ENCODE assay signal across 12 cellular contexts in the genomic region with DNA sequence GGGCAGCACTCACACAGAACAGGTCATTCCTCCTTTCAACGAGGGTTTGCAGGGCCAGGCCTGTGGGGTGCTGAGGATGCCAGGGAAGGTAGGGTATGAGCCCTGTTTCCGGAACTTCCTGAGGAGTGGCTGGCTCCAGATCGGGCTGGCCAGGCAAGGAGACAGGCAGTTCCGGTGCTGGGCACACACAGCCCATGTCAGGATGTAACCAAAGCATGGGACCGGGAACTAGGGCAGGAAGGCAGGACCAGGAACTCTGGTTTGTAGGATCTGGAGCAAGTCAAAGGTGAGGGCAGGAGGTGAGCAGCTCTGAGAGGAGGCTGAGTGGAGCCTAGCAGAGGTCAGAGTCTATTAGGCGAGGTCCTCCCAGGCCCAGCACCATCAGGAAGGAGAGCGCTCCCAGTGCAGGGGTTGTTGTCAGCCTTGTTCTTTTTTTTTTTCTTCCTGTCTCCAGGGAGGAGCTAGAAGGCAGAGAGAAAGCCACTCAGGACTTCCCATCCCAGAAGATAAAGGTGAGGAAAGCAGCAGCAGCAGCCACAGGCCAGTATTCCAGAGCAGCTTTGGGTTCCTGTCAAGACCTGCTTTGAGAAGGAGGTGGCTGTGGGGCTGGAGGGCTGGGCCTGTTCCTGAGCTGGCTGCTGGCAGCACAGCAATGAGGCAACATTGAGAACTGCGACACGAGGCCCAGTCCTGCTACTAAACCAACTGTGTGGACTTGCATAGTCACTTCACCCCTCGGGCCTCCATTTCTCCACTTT. TPM values are rescaled to one million over a fixed set of nuclear protein-coding genes. Genes with fewer than 3 reads are reported as not detected.
DNase-seq lines count a peak whose midpoint lies in the region; ATAC-seq and TF ChIP-seq lines count a peak whose summit lies in the region.
"Had no signal": no experiment of that assay in that cellular context is flagged by ENCODE, and none has a peak within 500 bp of the region (broad histone marks: within the 10 kb centered on the region; RNA-seq: fewer than 3 reads in every experiment).

No MANE protein-coding gene starts in this region.

- H3K36me3 ChIP-seq in BE2C = no peaks in the 10 kb centered on the region
- H3K36me3 ChIP-seq in Loucy (ENCODE audit: insufficient read depth, low read length) = no peaks in the 10 kb centered on the region
- no peaks in the 10 kb centered on the region for H3K36me3 ChIP-seq in mesodermal cell (ENCODE audit: control insufficient read depth, insufficient read depth, low read length)

- no peak overlapping the region for H3K4me2 ChIP-seq in Loucy (ENCODE audit: low read depth, low read length, poor library complexity, severe bottlenecking)

- CTCF ChIA-PET in activated CD8-positive, alpha-beta T cell treated with anti-CD3 and anti-CD28 coated beads for 36 hours (lab: Charles Lee) = no interaction called here

- no peaks in the 10 kb centered on the region for H3K79me2 ChIP-seq in Loucy (ENCODE audit: insufficient read depth, low read length)

- H3K27ac Mint-ChIP-seq in activated CD8-positive, alpha-beta T cell treated with anti-CD3 and anti-CD28 coated beads for 36 hours = no peak overlapping the region
- H3K27ac Mint-ChIP-seq: activated naive CD8-positive, alpha-beta T cell treated with anti-CD3 and anti-CD28 coated beads, Interleukin-2, amount 10 ng/mL, durations not matched to agents 7 days and 5 days; T-helper 1 cell treated with Interleukin-12 subunit alpha and Interleukin-12 subunit beta and Interleukin-4 antibody, amounts not matched to agents 30 μg/mL and 1 μg/mL, for 36 hours had no signal

- TF ChIP-seq CTCF in BE2C (IDR thresholded peaks at IDR 0.05; ENCODE audit: low read depth, low read length) (no peak), Loucy (conservative IDR thresholded peaks at IDR 0.05; ENCODE audit: low read length) (no peak)
- TF ChIP-seq CTCF in activated CD8-positive, alpha-beta T cell treated with anti-CD3 and anti-CD28 coated beads for 36 hours (IDR thresholded peaks at IDR 0.05) = no peak

- no peak for ATAC-seq in activated CD8-positive, alpha-beta T cell treated with anti-CD3 and anti-CD28 coated beads for 36 hours
- ATAC-seq in GM21367 (IDR thresholded peaks at IDR 0.05; ENCODE audit: unreplicated experiment) (no peak), HG03196 (IDR thresholded peaks at IDR 0.05; ENCODE audit: unreplicated experiment) (no peak)

- no peak overlapping the region for H3K9ac ChIP-seq in Loucy (ENCODE audit: low read depth, low read length, poor library complexity, severe bottlenecking)

- H3K9me2 ChIP-seq in Loucy (replicated peaks; ENCODE audit: low read depth, low read length) = no peaks in the 10 kb centered on the region

- no peaks in the 10 kb centered on the region for H4K20me1 ChIP-seq in Loucy (ENCODE audit: insufficient read depth, low read length, poor library complexity, severe bottlenecking)

- H3K36me3 Mint-ChIP-seq in activated CD8-positive, alpha-beta T cell treated with anti-CD3 and anti-CD28 coated beads for 36 hours (ENCODE audit: low read depth) = no peaks in the 10 kb centered on the region

- no peaks in the 10 kb centered on the region for H3K9me3 Mint-ChIP-seq in activated CD8-positive, alpha-beta T cell treated with anti-CD3 and anti-CD28 coated beads for 36 hours
- H3K9me3 Mint-ChIP-seq: activated naive CD8-positive, alpha-beta T cell treated with anti-CD3 and anti-CD28 coated beads, Interleukin-2, amount 10 ng/mL, durations not matched to agents 7 days and 5 days; T-helper 1 cell treated with Interleukin-12 subunit alpha and Interleukin-12 subunit beta and Interleukin-4 antibody, amounts not matched to agents 30 μg/mL and 1 μg/mL, for 36 hours had no signal

- H3K4me1 Mint-ChIP-seq in activated CD8-positive, alpha-beta T cell treated with anti-CD3 and anti-CD28 coated beads for 36 hours (ENCODE audit: low read depth) = no peaks in the 10 kb centered on the region
- H3K4me1 Mint-ChIP-seq: activated naive CD8-positive, alpha-beta T cell treated with anti-CD3 and anti-CD28 coated beads, Interleukin-2, amount 10 ng/mL, durations not matched to agents 7 days and 5 days had no signal

- H3K4me3 ChIP-seq in BE2C (ENCODE audit: low read depth, low read length) (no peak overlapping the region), Loucy (ENCODE audit: low read length, poor library complexity, severe bottlenecking) (no peak overlapping the region), mesodermal cell (ENCODE audit: extremely low read depth, insufficient read depth, low read length, poor library complexity, severe bottlenecking) (no peak overlapping the region)

- no peaks in the 10 kb centered on the region for H3F3A ChIP-seq in Loucy (ENCODE audit: low read depth)

- H3K27ac ChIP-seq in mesodermal cell (ENCODE audit: low read depth, low read length, severe bottlenecking) = peak overlapping the region; percentile 29

- H3K4me1 ChIP-seq in BE2C = no peaks in the 10 kb centered on the region
- no peaks in the 10 kb centered on the region for H3K4me1 ChIP-seq in Loucy (ENCODE audit: insufficient read depth, low read length, poor library complexity, severe bottlenecking)
- H3K4me1 ChIP-seq in mesodermal cell (ENCODE audit: control insufficient read depth, insufficient read depth, low read length, poor library complexity, severe bottlenecking) = no peaks in the 10 kb centered on the region

- H3K9me3 ChIP-seq in BE2C (no peaks in the 10 kb centered on the region), Loucy (ENCODE audit: insufficient read depth, low read depth, low read length) (no peaks in the 10 kb centered on the region), mesodermal cell (ENCODE audit: control insufficient read depth, low read length) (no peaks in the 10 kb centered on the region)

- POLR2A ChIA-PET in activated CD8-positive, alpha-beta T cell treated with anti-CD3 and anti-CD28 coated beads for 36 hours (lab: Charles Lee) = no interaction called here

- H3K27me3 ChIP-seq in BE2C (no peaks in the 10 kb centered on the region), Loucy (ENCODE audit: insufficient read depth, low read length, poor library complexity, severe bottlenecking) (no peaks in the 10 kb centered on the region)

- intact Hi-C loops in activated CD8-positive, alpha-beta T cell treated with anti-CD3 and anti-CD28 coated beads for 36 hours (cut with micrococcal nuclease) = no loop called here

- H2AFZ ChIP-seq in Loucy (ENCODE audit: low read length) = peak overlapping the region; percentile 58; the same call in 1 of the 2 replicates

- DNase-seq in BE2C = peak; percentile 35
- peak; percentile 44 for DNase-seq in dermis blood vessel endothelial cell
- DNase-seq in NCI-H2196 (lab: John Stamatoyannopoulos, UW; ENCODE audit: unreplicated experiment) = no peak
- no peak for DNase-seq in activated CD8-positive, alpha-beta T cell treated with anti-CD3 and anti-CD28 coated beads for 36 hours
- DNase-seq: activated naive CD8-positive, alpha-beta T cell treated with anti-CD3 and anti-CD28 coated beads, Interleukin-2, amount 10 ng/mL, durations not matched to agents 7 days and 5 days; MV-4-11; NCI-H748 treated with DMSO at 0.1 percent for 48 hours had no signal

- no peak overlapping the region for H3K4me3 Mint-ChIP-seq in activated CD8-positive, alpha-beta T cell treated with anti-CD3 and anti-CD28 coated beads for 36 hours
- H3K4me3 Mint-ChIP-seq: activated naive CD8-positive, alpha-beta T cell treated with anti-CD3 and anti-CD28 coated beads, Interleukin-2, amount 10 ng/mL, durations not matched to agents 7 days and 5 days; T-helper 1 cell treated with Interleukin-12 subunit alpha and Interleukin-12 subunit beta and Interleukin-4 antibody, amounts not matched to agents 30 μg/mL and 1 μg/mL, for 36 hours had no signal

- no peaks in the 10 kb centered on the region for H3K27me3 Mint-ChIP-seq in activated CD8-positive, alpha-beta T cell treated with anti-CD3 and anti-CD28 coated beads for 36 hours

- WGBS in mesodermal cell (ENCODE audit: insufficient coverage in 2 of 2), 2 experiments = 92 to 93% methylated on average over 8 to 9 of the region's 10 CpGs

RNA-seq across cellular contexts. Expression of a gene that starts 49.0 kb away (rescaled TPM):
- polyA plus RNA-seq in BE2C (2012; ENCODE audit: insufficient read depth, insufficient read length, low read depth) = 3.4 TPM
- 2.0 and 2.2 TPM in 2 replicates for total RNA-seq in dermis blood vessel endothelial cell
- polyA plus RNA-seq in mesodermal cell (2013, experiment 1 of 2) = 15.1 TPM
- 16.5 TPM for polyA plus RNA-seq in mesodermal cell (2013, experiment 2 of 2)
- 10 to 100 TPM; 10.6 to 11.0 TPM for total RNA-seq in activated CD8-positive, alpha-beta T cell treated with anti-CD3 and anti-CD28 coated beads for 36 hours

Comparison
In these comparisons a context has a peak if more than half of its experiments do, and no peak if none do; other contexts are left out.
1. DNase-seq: peak in BE2C (single experiment) and dermis blood vessel endothelial cell (single experiment); none in NCI-H2196 (single experiment) and activated CD8-positive, alpha-beta T cell treated with anti-CD3 and anti-CD28 coated beads for 36 hours (single experiment).